8 cellular contexts compared by ENCODE assay signal in the genomic region with DNA sequence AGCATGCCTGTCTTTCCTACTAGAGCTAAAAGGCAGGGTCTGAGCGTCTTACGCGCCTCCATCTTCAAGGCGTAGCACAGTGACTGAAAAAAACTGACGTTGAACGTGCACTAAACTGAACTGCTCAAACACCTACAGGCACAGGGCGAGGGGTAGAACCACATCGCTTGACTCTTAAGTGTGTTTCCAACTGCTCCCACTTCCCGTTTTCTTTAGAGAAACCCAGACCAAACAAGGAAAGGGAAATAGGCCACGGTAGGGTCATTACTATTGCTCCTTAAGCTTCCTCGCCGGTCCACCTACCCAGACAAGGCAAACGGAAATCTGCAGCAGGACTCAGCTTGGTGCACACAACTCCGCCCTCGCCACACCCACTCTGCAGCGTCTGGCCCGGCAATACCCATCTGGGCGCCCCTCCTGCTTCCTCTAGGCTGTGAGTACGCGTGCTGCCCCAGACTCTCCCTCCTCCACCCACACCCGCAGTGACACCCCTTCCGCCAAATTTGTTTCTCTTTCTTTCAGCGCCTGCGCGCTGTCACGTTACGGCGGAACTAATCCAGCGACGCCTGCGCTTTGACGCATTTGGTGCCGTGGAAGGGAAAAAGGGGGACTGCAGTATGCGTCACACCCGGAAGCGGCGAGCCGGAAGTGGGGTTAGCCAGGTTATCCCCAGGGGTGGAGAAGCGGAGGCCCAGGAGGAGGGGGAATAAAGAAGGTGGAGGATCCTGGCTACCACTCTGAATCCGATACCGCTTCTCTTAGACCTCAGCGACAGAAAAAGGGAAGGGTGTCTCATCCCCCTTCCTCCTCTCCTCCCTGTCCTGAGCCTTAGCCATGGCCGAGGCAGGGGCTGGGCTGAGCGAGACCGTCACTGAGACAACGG. TPM values are rescaled to one million over a fixed set of nuclear protein-coding genes. Genes with fewer than 3 reads are reported as not detected.
DNase-seq lines count a peak whose midpoint lies in the region; ATAC-seq lines count a peak whose summit lies in the region.

A gene with protein sequence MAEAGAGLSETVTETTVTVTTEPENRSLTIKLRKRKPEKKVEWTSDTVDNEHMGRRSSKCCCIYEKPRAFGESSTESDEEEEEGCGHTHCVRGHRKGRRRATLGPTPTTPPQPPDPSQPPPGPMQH (plus strand): TSS at position 622 of the 883 bp plus-strand sequence. CDS start 213 bp downstream, at position 835.

- H3K4me3 ChIP-seq in rectal smooth muscle tissue (ENCODE audit: low read length) (peak within 1 kb of the TSS; percentile 95), aorta (ENCODE audit: low read length in 2 of 2) (peak within 1 kb of the TSS; percentile 55 to 91)

- ATAC-seq in GM18508 (IDR thresholded peaks at IDR 0.05; ENCODE audit: insufficient read depth, unreplicated experiment) = peak; percentile 73
- peak; percentile 94 for ATAC-seq in HG03025 (IDR thresholded peaks at IDR 0.05; ENCODE audit: low FRiP score, unreplicated experiment)
- ATAC-seq in aorta (ENCODE audit: low FRiP score) = peak; percentile 99

- H3K27me3 ChIP-seq in rectal smooth muscle tissue (ENCODE audit: control insufficient read depth, insufficient read depth, low read length) (no peaks in the 10 kb centered on the region), aorta (ENCODE audit: control insufficient read depth in 1 of 2, insufficient read depth in 2 of 2, low read length in 1 of 2) (no peaks in the 10 kb centered on the region)

- H3K4me1 ChIP-seq in rectal smooth muscle tissue (ENCODE audit: control insufficient read depth, insufficient read depth, low read length) (peaks cover 16% of the 10 kb centered on the region), aorta (ENCODE audit: control insufficient read depth in 1 of 2, insufficient read depth in 2 of 2, low read length in 2 of 2) (peaks cover 0 to 2% of the 10 kb centered on the region in 2 donors)

- H3K27ac ChIP-seq in rectal smooth muscle tissue (ENCODE audit: low read depth, low read length) = peak within 1 kb of the TSS; percentile 83
- H3K27ac ChIP-seq in aorta (ENCODE audit: low read depth in 1 of 2, low read length in 2 of 2) = peak within 1 kb of the TSS; percentile 59 to 89

- H3K36me3 ChIP-seq in rectal smooth muscle tissue (ENCODE audit: control insufficient read depth, insufficient read depth, low read length) = peaks cover 10% of the 10 kb centered on the region
- peaks cover 0 to 1% of the 10 kb centered on the region in 2 donors for H3K36me3 ChIP-seq in aorta (ENCODE audit: control insufficient read depth in 1 of 2, insufficient read depth in 2 of 2, low read length in 1 of 2)

- DNase-seq in NCI-H2081 (lab: John Stamatoyannopoulos, UW) (peak; percentile 98 to 99), T1000 (lab: John Stamatoyannopoulos, UW) (peak; percentile 96), astrocyte of the hippocampus (ENCODE audit: low read depth, low spot score) (peak; percentile 99), hepatic stellate cell (ENCODE audit: low spot score) (peak; percentile 94), aorta (peak; percentile 98 to 99)

- H3K9ac ChIP-seq in rectal smooth muscle tissue (ENCODE audit: low read length) = peak within 1 kb of the TSS; percentile 75

- WGBS in aorta, 2 donors = 0% methylated on average over 46 of the region's 46 CpGs

- H3K9me3 ChIP-seq in aorta (ENCODE audit: control insufficient read depth, low read length) = no peaks in the 10 kb centered on the region

- intact Hi-C loops in aorta (cut with DNase I) = loop anchor here in 1 of 2 donors (1.0 kb wide), 2 partner anchors 35 to 102 kb away; no protein-coding TSS in a partner anchor

RNA-seq across cellular contexts. Expression of the gene that starts here (rescaled TPM):
- total RNA-seq in aorta = 10 to 100 TPM; 40.0 to 43.8 TPM
- polyA plus RNA-seq in aorta = 10 to 100 TPM; 61.6 to 66.7 TPM

Comparison
In these comparisons a context has a peak if more than half of its experiments do, and no peak if none do; other contexts are left out.
1. Peak in every context shown above with its lines: DNase-seq, ATAC-seq, H3K4me3 ChIP-seq and H3K27ac ChIP-seq.